Comparison of ENCODE assay signal across 8 cellular contexts in genomic region chr14:62691613-62692489, GRCh38.
A peak's percentile ranks its signal among the peaks of the same experiment; 100 is the strongest.
DNase-seq lines count a peak whose midpoint lies in the region; ATAC-seq and TF ChIP-seq lines count a peak whose summit lies in the region.
"Had no signal": no experiment of that assay in that cellular context is flagged by ENCODE, and none has a peak within 500 bp of the region (broad histone marks: within the 10 kb centered on the region; RNA-seq: fewer than 3 reads in every experiment).

No MANE protein-coding gene starts in this region.

- peak overlapping the region; percentile 72 for H3K4me3 Mint-ChIP-seq in type B pancreatic cell
- H3K4me3 Mint-ChIP-seq: activated CD8-positive, alpha-beta T cell treated with anti-CD3 and anti-CD28 coated beads, Interleukin-2, amount 10 ng/mL, durations not matched to agents 7 days and 5 days had no signal

- H3K27me3 Mint-ChIP-seq in type B pancreatic cell = no peaks in the 10 kb centered on the region

- peaks cover 27% of the 10 kb centered on the region for H3K4me1 ChIP-seq in foreskin keratinocyte

- peaks cover 12% of the 10 kb centered on the region for H3K4me1 Mint-ChIP-seq in type B pancreatic cell (ENCODE audit: unreplicated experiment)

- DNase-seq in HuH-7 (ENCODE audit: low spot score) = peak; percentile 37
- peak; percentile 4 for DNase-seq in OCI-M1 (lab: John Stamatoyannopoulos, UW)
- peak; percentile 95 to 98 for DNase-seq in foreskin keratinocyte
- no peak for DNase-seq in type B pancreatic cell (ENCODE audit: extremely low spot score, unreplicated experiment)
- DNase-seq in stimulated activated CD4-positive, alpha-beta T cell treated with anti-CD3 and anti-CD28 coated beads, Interleukin-2, amount 100 ng/mL, for 24 hours = no peak
- no peak for DNase-seq in NCI-H526 treated with DMSO at 0.1 percent for 48 hours (lab: John Stamatoyannopoulos, UW)
- DNase-seq in mesenteric fat pad (ENCODE audit: low spot score) = no peak
- DNase-seq: activated CD8-positive, alpha-beta T cell treated with anti-CD3 and anti-CD28 coated beads, Interleukin-2, amount 10 ng/mL, durations not matched to agents 7 days and 5 days had no signal

- TF ChIP-seq CTCF in foreskin keratinocyte (conservative IDR thresholded peaks at IDR 0.05) (no peak), type B pancreatic cell (conservative IDR thresholded peaks at IDR 0.05) (no peak)

- peaks cover 11% of the 10 kb centered on the region for H3K9me3 Mint-ChIP-seq in type B pancreatic cell

- no peaks in the 10 kb centered on the region for H3K27me3 ChIP-seq in foreskin keratinocyte

- peak overlapping the region; percentile 95 for H3K27ac Mint-ChIP-seq in type B pancreatic cell
- H3K27ac Mint-ChIP-seq: activated CD8-positive, alpha-beta T cell treated with anti-CD3 and anti-CD28 coated beads, Interleukin-2, amount 10 ng/mL, durations not matched to agents 7 days and 5 days had no signal

- no peaks in the 10 kb centered on the region for H3K36me3 Mint-ChIP-seq in type B pancreatic cell

- H3K27ac ChIP-seq in foreskin keratinocyte = peak overlapping the region; percentile 92

- peak; percentile 96 for ATAC-seq in foreskin keratinocyte
- ATAC-seq: activated CD8-positive, alpha-beta T cell treated with anti-CD3 and anti-CD28 coated beads, Interleukin-2, amount 10 ng/mL, durations not matched to agents 7 days and 5 days had no signal

Comparison
In these comparisons a context has a peak if more than half of its experiments do, and no peak if none do; other contexts are left out.
1. DNase-seq: peak in HuH-7 (single experiment), OCI-M1 (single experiment) and foreskin keratinocyte (2 of 2); none in type B pancreatic cell (single experiment), stimulated activated CD4-positive, alpha-beta T cell treated with anti-CD3 and anti-CD28 coated beads, Interleukin-2, amount 100 ng/mL, for 24 hours (0 of 2), NCI-H526 treated with DMSO at 0.1 percent for 48 hours (single experiment) and mesenteric fat pad (single experiment).